ENCODE assay signal across 8 cellular contexts in genomic region chr12:105420659-105421240, GRCh38.
DNase-seq lines count a peak whose midpoint lies in the region; ATAC-seq and TF ChIP-seq lines count a peak whose summit lies in the region.

No MANE protein-coding gene starts in this region.

- peak; percentile 69 for ATAC-seq in GM18498 (IDR thresholded peaks at IDR 0.05; ENCODE audit: unreplicated experiment)

- H3K4me3 ChIP-seq in MM.1S (ENCODE audit: low read length): no peak overlapping the region
- H3K4me3 ChIP-seq in parathyroid adenoma (ENCODE audit: low read depth, low read length): no peak overlapping the region

- H3F3A ChIP-seq in MM.1S (ENCODE audit: insufficient read depth, low read length): 0 out of 2 replicates have a peak, but pooled peaks cover 4% of the 10 kb centered on the region

- H3K79me2 ChIP-seq in MM.1S (ENCODE audit: low read length) (no peaks in the 10 kb centered on the region), parathyroid adenoma (no peaks in the 10 kb centered on the region)

- H3K9me3 ChIP-seq in MM.1S (replicated peaks; ENCODE audit: insufficient read depth, low read length) (no peaks in the 10 kb centered on the region), parathyroid adenoma (ENCODE audit: control insufficient read depth, low read length) (no peaks in the 10 kb centered on the region)

- H4K20me1 ChIP-seq in MM.1S (ENCODE audit: insufficient read depth, low read length): no peaks in the 10 kb centered on the region

- no peaks in the 10 kb centered on the region for H3K36me3 ChIP-seq in MM.1S (replicated peaks; ENCODE audit: insufficient read depth, low read length)
- no peaks in the 10 kb centered on the region for H3K36me3 ChIP-seq in parathyroid adenoma (ENCODE audit: control insufficient read depth, insufficient read depth, low read length)

- no peaks in the 10 kb centered on the region for H3K9me2 ChIP-seq in MM.1S (replicated peaks; ENCODE audit: insufficient read depth, low read length)

- DNase-seq in 8988T (peak; percentile 19), MM.1S (peak; percentile 76), SHP77 (lab: John Stamatoyannopoulos, UW) (peak; percentile 57 to 68), globus pallidus (ENCODE audit: low spot score) (peak; percentile 68), ureter (ENCODE audit: low spot score) (peak; percentile 76)
- DNase-seq in activated naive CD4-positive, alpha-beta T cell treated with Interleukin-2 at 50 U/mL for 16 hours: peak; percentile 59

- H3K4me2 ChIP-seq in MM.1S (ENCODE audit: low read depth, low read length) (no peak overlapping the region), parathyroid adenoma (ENCODE audit: low read length) (no peak overlapping the region)

- H3K9ac ChIP-seq in MM.1S (ENCODE audit: low read length): no peak overlapping the region
- no peak overlapping the region for H3K9ac ChIP-seq in parathyroid adenoma

- H2AFZ ChIP-seq in MM.1S (ENCODE audit: low read length) (no peak overlapping the region), parathyroid adenoma (no peak overlapping the region)

- H3K4me1 ChIP-seq in MM.1S (ENCODE audit: low read length): 0 out of 2 replicates have a peak, but pooled peaks cover 13% of the 10 kb centered on the region
- no peaks in the 10 kb centered on the region for H3K4me1 ChIP-seq in parathyroid adenoma

- peak; percentile 86 for TF ChIP-seq CTCF in MM.1S (IDR thresholded peaks at IDR 0.05; ENCODE audit: low read length)
- peak; percentile 94 for TF ChIP-seq CTCF in parathyroid adenoma (IDR thresholded peaks at IDR 0.05)

- H3K27ac ChIP-seq in MM.1S (ENCODE audit: low read length) (peak overlapping the region; percentile 4; the same call in 1 of the 2 replicates), parathyroid adenoma (no peak overlapping the region)

- H3K27me3 ChIP-seq in MM.1S (replicated peaks; ENCODE audit: insufficient read depth, low read length) (no peaks in the 10 kb centered on the region), parathyroid adenoma (ENCODE audit: control insufficient read depth, insufficient read depth, low read length) (no peaks in the 10 kb centered on the region)

Comparison
In these comparisons a context has a peak if more than half of its experiments do, and no peak if none do; other contexts are left out.
1. DNase-seq: peak in every context shown above with its lines; median percentile 76 in MM.1S; 76 in ureter; 68 in globus pallidus; 62 in SHP77; 59 in activated naive CD4-positive, alpha-beta T cell treated with Interleukin-2 at 50 U/mL for 16 hours; 19 in 8988T.